Comparison of ENCODE assay signal across 25 cellular contexts in genomic region chr15:92130906-92131305, GRCh38.
"Had no signal": no experiment of that assay in that cellular context is flagged by ENCODE, and none has a peak within 500 bp of the region (broad histone marks: within the 10 kb centered on the region; RNA-seq: fewer than 3 reads in every experiment).

No MANE protein-coding gene starts in this region.

- H3K27ac ChIP-seq: breast epithelium, SJSA1 had no signal

- DNase-seq: activated CD4-positive, alpha-beta T cell treated with anti-CD3 and anti-CD28 coated beads for 4 hours; activated CD8-positive, alpha-beta T cell treated with anti-CD3 and anti-CD28 coated beads for 36 hours; activated effector memory CD4-positive, alpha-beta T cell treated with Interleukin-2 at 50 U/mL for 16 hours; activated naive CD4-positive, alpha-beta T cell; activated T-cell treated with anti-CD3 and anti-CD28 coated beads, Interleukin-2, amount 50 U/mL, for 24 hours; aorta; central memory CD4-positive, alpha-beta T cell; Karpas-422; NCI-H1048; NCI-H1930; NCI-H2107; NCI-H2171 treated with DMSO at 0.1 percent for 48 hours; NCI-H226; NCI-H526 treated with DMSO at 0.1 percent for 48 hours; NCI-H82; OCI-M1; RPMI8226; SHP77; SW 1271 had no signal

- H3K36me3 ChIP-seq: breast epithelium, SJSA1 had no signal

- H3K4me3 ChIP-seq: breast epithelium, K562, SJSA1 had no signal

- H3K4me1 ChIP-seq: breast epithelium, SJSA1 had no signal

- H3K9me3 ChIP-seq: breast epithelium, SJSA1 had no signal

- H3K27me3 ChIP-seq: breast epithelium, SJSA1 had no signal

- ATAC-seq: activated CD4-positive, CD25-positive, alpha-beta regulatory T cell treated with anti-CD3 and anti-CD28 coated beads, Interleukin-2, amount 50 U/mL, for 24 hours; activated CD8-positive, alpha-beta T cell treated with anti-CD3 and anti-CD28 coated beads for 36 hours; K562; Panc1; SK-N-SH treated with all-trans-retinoic acid at 6 μM for 48 hours had no signal
